In the genomic region with DNA sequence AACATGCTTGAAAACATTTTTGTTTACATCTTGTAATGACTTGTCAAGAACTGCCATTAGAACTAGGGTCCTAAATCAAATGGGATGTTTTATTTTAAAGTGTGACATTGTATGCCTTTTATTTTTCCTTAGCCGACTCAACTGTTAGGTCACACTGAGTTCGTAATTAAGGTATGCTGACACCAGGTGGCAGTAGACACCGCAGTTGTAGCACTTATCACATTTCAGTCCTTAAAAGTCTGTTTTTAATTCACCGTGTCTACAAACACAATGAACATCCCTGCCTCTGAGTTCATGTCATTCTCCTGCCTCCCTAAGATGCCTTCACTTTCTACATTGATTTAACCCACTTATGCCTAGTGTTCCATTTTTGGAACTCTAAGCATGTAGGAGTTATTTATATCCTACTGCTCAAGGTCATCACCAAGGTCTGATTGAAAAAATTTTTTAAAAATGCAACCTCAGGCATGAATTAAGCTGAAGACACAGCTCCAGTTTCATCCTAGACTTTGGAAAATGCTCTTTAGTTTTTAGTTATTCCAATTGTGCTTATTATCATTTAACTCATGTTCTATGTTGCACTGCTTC, we compare ENCODE assay signal across 8 cellular contexts.
DNase-seq lines count a peak whose midpoint lies in the region; ATAC-seq and TF ChIP-seq lines count a peak whose summit lies in the region.

No MANE protein-coding gene starts in this region.

- TF ChIP-seq CTCF in activated CD8-positive, alpha-beta T cell treated with anti-CD3 and anti-CD28 coated beads for 36 hours (IDR thresholded peaks at IDR 0.05), result peak; percentile 24
- peak; percentile 64 for TF ChIP-seq CTCF in MM.1S (IDR thresholded peaks at IDR 0.05; ENCODE audit: low read length)
- peak; percentile 67 for TF ChIP-seq CTCF in brain microvascular endothelial cell (IDR thresholded peaks at IDR 0.05; ENCODE audit: low read depth, low read length, missing control alignments)
- peak; percentile 23 for TF ChIP-seq CTCF in neural cell (IDR thresholded peaks at IDR 0.05; ENCODE audit: poor library complexity, severe bottlenecking)

- no peak overlapping the region for H2AFZ ChIP-seq in MM.1S (ENCODE audit: low read length)
- H2AFZ ChIP-seq in neural cell (ENCODE audit: low read depth, low read length), result no peak overlapping the region

- H3K4me3 ChIP-seq in MM.1S (ENCODE audit: low read length), result no peak overlapping the region
- H3K4me3 ChIP-seq in brain microvascular endothelial cell (ENCODE audit: low read depth, low read length), result no peak overlapping the region
- no peak overlapping the region for H3K4me3 ChIP-seq in neural cell (ENCODE audit: low read length)

- H3K27ac ChIP-seq in MM.1S (ENCODE audit: low read length), result no peak overlapping the region
- H3K27ac ChIP-seq in brain microvascular endothelial cell, result no peak overlapping the region
- H3K27ac ChIP-seq in neural cell (ENCODE audit: low read length), result no peak overlapping the region

- no peak for ATAC-seq in activated CD8-positive, alpha-beta T cell treated with anti-CD3 and anti-CD28 coated beads for 36 hours
- ATAC-seq in activated CD8-positive, alpha-beta T cell treated with anti-CD3 and anti-CD28 coated beads, Interleukin-2, amount 10 ng/mL, durations not matched to agents 7 days and 5 days, result no peak
- ATAC-seq in GM21717 (IDR thresholded peaks at IDR 0.05; ENCODE audit: unreplicated experiment), result no peak

- no peaks in the 10 kb centered on the region for H3K36me3 Mint-ChIP-seq in activated CD8-positive, alpha-beta T cell treated with anti-CD3 and anti-CD28 coated beads for 36 hours (ENCODE audit: low read depth)
- H3K36me3 Mint-ChIP-seq in activated CD8-positive, alpha-beta T cell treated with anti-CD3 and anti-CD28 coated beads, Interleukin-2, amount 10 ng/mL, durations not matched to agents 7 days and 5 days (ENCODE audit: low read depth), result no peaks in the 10 kb centered on the region

- no peak overlapping the region for H3K4me3 Mint-ChIP-seq in activated CD8-positive, alpha-beta T cell treated with anti-CD3 and anti-CD28 coated beads for 36 hours
- no peak overlapping the region for H3K4me3 Mint-ChIP-seq in activated CD8-positive, alpha-beta T cell treated with anti-CD3 and anti-CD28 coated beads, Interleukin-2, amount 10 ng/mL, durations not matched to agents 7 days and 5 days

- H3K4me1 ChIP-seq in MM.1S (ENCODE audit: low read length), result no peaks in the 10 kb centered on the region

- in situ Hi-C loops in brain microvascular endothelial cell (cut with HindIII; ENCODE audit: low pct_ligation_motif_present, low sequenced_read_pairs), result no loop called here

- no peaks in the 10 kb centered on the region for H3K36me3 ChIP-seq in MM.1S (replicated peaks; ENCODE audit: insufficient read depth, low read length)
- no peaks in the 10 kb centered on the region for H3K36me3 ChIP-seq in brain microvascular endothelial cell (replicated peaks)
- H3K36me3 ChIP-seq in neural cell (ENCODE audit: insufficient read depth, low read length), result no peaks in the 10 kb centered on the region

- no peaks in the 10 kb centered on the region for H3K9me3 ChIP-seq in MM.1S (replicated peaks; ENCODE audit: insufficient read depth, low read length)
- H3K9me3 ChIP-seq in neural cell (ENCODE audit: low read length), result no peaks in the 10 kb centered on the region

- TF ChIP-seq EP300 in neural cell (conservative IDR thresholded peaks at IDR 0.05; ENCODE audit: poor library complexity, severe bottlenecking), result no peak

- H3K9me2 ChIP-seq in MM.1S (replicated peaks; ENCODE audit: insufficient read depth, low read length) (no peaks in the 10 kb centered on the region), neural cell (ENCODE audit: insufficient read depth, low read length) (no peaks in the 10 kb centered on the region)

- H4K20me1 ChIP-seq in MM.1S (ENCODE audit: insufficient read depth, low read length) (no peaks in the 10 kb centered on the region), neural cell (ENCODE audit: insufficient read depth) (no peaks in the 10 kb centered on the region)

- H3K79me2 ChIP-seq in MM.1S (ENCODE audit: low read length) (no peaks in the 10 kb centered on the region), neural cell (replicated peaks; ENCODE audit: insufficient read depth, low read length) (no peaks in the 10 kb centered on the region)

- H3K4me1 Mint-ChIP-seq in activated CD8-positive, alpha-beta T cell treated with anti-CD3 and anti-CD28 coated beads for 36 hours (ENCODE audit: low read depth), result no peaks in the 10 kb centered on the region
- no peaks in the 10 kb centered on the region for H3K4me1 Mint-ChIP-seq in activated CD8-positive, alpha-beta T cell treated with anti-CD3 and anti-CD28 coated beads, Interleukin-2, amount 10 ng/mL, durations not matched to agents 7 days and 5 days (ENCODE audit: low read depth)

- no peaks in the 10 kb centered on the region for H3K27me3 ChIP-seq in MM.1S (replicated peaks; ENCODE audit: insufficient read depth, low read length)
- H3K27me3 ChIP-seq in brain microvascular endothelial cell (replicated peaks), result no peaks in the 10 kb centered on the region
- no peaks in the 10 kb centered on the region for H3K27me3 ChIP-seq in neural cell (ENCODE audit: insufficient read depth, low read depth, low read length)

- intact Hi-C loops in activated CD8-positive, alpha-beta T cell treated with anti-CD3 and anti-CD28 coated beads for 36 hours (cut with micrococcal nuclease), result no loop called here

- H3K4me2 ChIP-seq in MM.1S (ENCODE audit: low read depth, low read length) (no peak overlapping the region), neural cell (ENCODE audit: low read length) (no peak overlapping the region)

- no peaks in the 10 kb centered on the region for H3K27me3 Mint-ChIP-seq in activated CD8-positive, alpha-beta T cell treated with anti-CD3 and anti-CD28 coated beads for 36 hours
- H3K27me3 Mint-ChIP-seq in activated CD8-positive, alpha-beta T cell treated with anti-CD3 and anti-CD28 coated beads, Interleukin-2, amount 10 ng/mL, durations not matched to agents 7 days and 5 days (ENCODE audit: low read depth), result no peaks in the 10 kb centered on the region

- DNase-seq in activated CD8-positive, alpha-beta T cell treated with anti-CD3 and anti-CD28 coated beads for 36 hours, result peak; percentile 33
- no peak for DNase-seq in activated CD8-positive, alpha-beta T cell treated with anti-CD3 and anti-CD28 coated beads, Interleukin-2, amount 10 ng/mL, durations not matched to agents 7 days and 5 days
- peak; percentile 59 for DNase-seq in MM.1S
- peak; percentile 74 for DNase-seq in brain microvascular endothelial cell
- no peak for DNase-seq in cerebellar nuclear complex (lab: John Stamatoyannopoulos, UW)
- no peak for DNase-seq in ureter (ENCODE audit: low spot score)

- no peak for TF ChIP-seq RAD21 in neural cell (conservative IDR thresholded peaks at IDR 0.05)

- H3K9me3 Mint-ChIP-seq in activated CD8-positive, alpha-beta T cell treated with anti-CD3 and anti-CD28 coated beads for 36 hours, result no peaks in the 10 kb centered on the region
- no peaks in the 10 kb centered on the region for H3K9me3 Mint-ChIP-seq in activated CD8-positive, alpha-beta T cell treated with anti-CD3 and anti-CD28 coated beads, Interleukin-2, amount 10 ng/mL, durations not matched to agents 7 days and 5 days (ENCODE audit: insufficient read depth)

- no peak overlapping the region for H3K27ac Mint-ChIP-seq in activated CD8-positive, alpha-beta T cell treated with anti-CD3 and anti-CD28 coated beads for 36 hours
- no peak overlapping the region for H3K27ac Mint-ChIP-seq in activated CD8-positive, alpha-beta T cell treated with anti-CD3 and anti-CD28 coated beads, Interleukin-2, amount 10 ng/mL, durations not matched to agents 7 days and 5 days

- POLR2A ChIA-PET in activated CD8-positive, alpha-beta T cell treated with anti-CD3 and anti-CD28 coated beads for 36 hours (lab: Charles Lee), result no interaction called here
- POLR2A ChIA-PET in activated CD8-positive, alpha-beta T cell treated with anti-CD3 and anti-CD28 coated beads, Interleukin-2, amount 10 ng/mL, durations not matched to agents 7 days and 5 days (lab: Charles Lee), result no interaction called here

- H3F3A ChIP-seq in MM.1S (ENCODE audit: insufficient read depth, low read length) (no peaks in the 10 kb centered on the region), neural cell (ENCODE audit: insufficient read depth, low read length, poor library complexity, severe bottlenecking) (no peaks in the 10 kb centered on the region)

- CTCF ChIA-PET in activated CD8-positive, alpha-beta T cell treated with anti-CD3 and anti-CD28 coated beads for 36 hours (lab: Charles Lee), result interaction anchor here (1.1 to 1.5 kb wide), 2 partner anchors 11 to 20 kb away, joined by 3 to 6 read pairs; no protein-coding TSS in a partner anchor
- CTCF ChIA-PET in activated CD8-positive, alpha-beta T cell treated with anti-CD3 and anti-CD28 coated beads, Interleukin-2, amount 10 ng/mL, durations not matched to agents 7 days and 5 days (lab: Charles Lee), result interaction anchor here (0.6 kb wide), 1 partner anchor 1930 kb away, joined by 4 read pairs; no protein-coding TSS in a partner anchor

- no peak overlapping the region for H3K9ac ChIP-seq in MM.1S (ENCODE audit: low read length)
- no peak overlapping the region for H3K9ac ChIP-seq in neural cell (ENCODE audit: low read length)

TF ChIP-seq in neural cell, 6 proteins besides CTCF, POLR2A, EP300 and RAD21:
- TF ChIP-seq, protein P1, sequence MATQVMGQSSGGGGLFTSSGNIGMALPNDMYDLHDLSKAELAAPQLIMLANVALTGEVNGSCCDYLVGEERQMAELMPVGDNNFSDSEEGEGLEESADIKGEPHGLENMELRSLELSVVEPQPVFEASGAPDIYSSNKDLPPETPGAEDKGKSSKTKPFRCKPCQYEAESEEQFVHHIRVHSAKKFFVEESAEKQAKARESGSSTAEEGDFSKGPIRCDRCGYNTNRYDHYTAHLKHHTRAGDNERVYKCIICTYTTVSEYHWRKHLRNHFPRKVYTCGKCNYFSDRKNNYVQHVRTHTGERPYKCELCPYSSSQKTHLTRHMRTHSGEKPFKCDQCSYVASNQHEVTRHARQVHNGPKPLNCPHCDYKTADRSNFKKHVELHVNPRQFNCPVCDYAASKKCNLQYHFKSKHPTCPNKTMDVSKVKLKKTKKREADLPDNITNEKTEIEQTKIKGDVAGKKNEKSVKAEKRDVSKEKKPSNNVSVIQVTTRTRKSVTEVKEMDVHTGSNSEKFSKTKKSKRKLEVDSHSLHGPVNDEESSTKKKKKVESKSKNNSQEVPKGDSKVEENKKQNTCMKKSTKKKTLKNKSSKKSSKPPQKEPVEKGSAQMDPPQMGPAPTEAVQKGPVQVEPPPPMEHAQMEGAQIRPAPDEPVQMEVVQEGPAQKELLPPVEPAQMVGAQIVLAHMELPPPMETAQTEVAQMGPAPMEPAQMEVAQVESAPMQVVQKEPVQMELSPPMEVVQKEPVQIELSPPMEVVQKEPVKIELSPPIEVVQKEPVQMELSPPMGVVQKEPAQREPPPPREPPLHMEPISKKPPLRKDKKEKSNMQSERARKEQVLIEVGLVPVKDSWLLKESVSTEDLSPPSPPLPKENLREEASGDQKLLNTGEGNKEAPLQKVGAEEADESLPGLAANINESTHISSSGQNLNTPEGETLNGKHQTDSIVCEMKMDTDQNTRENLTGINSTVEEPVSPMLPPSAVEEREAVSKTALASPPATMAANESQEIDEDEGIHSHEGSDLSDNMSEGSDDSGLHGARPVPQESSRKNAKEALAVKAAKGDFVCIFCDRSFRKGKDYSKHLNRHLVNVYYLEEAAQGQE (IDR thresholded peaks at IDR 0.05; ENCODE audit: borderline replicate concordance), result no peak

Comparison
In these comparisons a context has a peak if more than half of its experiments do, and no peak if none do; other contexts are left out.
1. DNase-seq: peak in activated CD8-positive, alpha-beta T cell treated with anti-CD3 and anti-CD28 coated beads for 36 hours (single experiment), MM.1S (single experiment) and brain microvascular endothelial cell (single experiment); none in activated CD8-positive, alpha-beta T cell treated with anti-CD3 and anti-CD28 coated beads, Interleukin-2, amount 10 ng/mL, durations not matched to agents 7 days and 5 days (single experiment), cerebellar nuclear complex (0 of 2) and ureter (single experiment).
2. Peak in every context shown above with its lines, with median percentiles within 50 percentile points of each other: CTCF ChIP-seq.